ENCODE assay signal across 1 cellular context in the genomic region with DNA sequence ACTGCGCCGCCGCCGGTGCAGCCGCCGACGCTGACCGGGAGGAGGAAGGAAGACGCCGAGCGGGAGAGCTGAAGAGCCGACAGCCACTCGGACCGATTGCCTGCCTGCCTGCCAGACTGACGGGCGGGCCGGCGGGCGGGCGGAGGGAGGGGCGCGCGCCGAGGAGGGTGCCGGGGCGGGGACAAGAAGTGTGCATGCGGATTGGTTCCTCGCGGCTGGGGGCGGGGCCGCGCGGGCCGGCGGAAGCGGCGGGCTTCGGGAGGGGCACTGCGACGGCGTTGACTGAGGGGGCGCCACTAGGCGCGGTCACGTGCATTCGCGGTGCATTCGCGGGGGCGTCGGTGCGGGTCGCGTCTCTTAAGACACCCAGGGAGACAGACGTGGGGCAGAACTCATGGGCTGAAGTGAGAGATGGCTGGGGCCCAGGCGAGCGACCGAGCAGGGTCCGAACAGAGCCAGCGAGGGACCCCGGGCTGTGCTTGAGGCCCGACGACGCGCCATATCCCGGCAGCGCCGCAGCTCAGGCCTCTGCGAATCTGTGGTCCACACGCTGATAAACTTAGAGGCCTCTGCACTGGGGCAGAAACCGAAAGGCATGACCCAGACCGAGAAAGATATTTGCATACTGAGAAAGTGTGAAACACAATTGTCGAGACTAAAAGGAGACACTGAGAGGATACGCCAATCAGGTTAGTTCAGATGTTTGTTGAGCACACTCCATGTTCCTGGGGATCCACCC.
TF ChIP-seq lines count a peak whose summit lies in the region.

A gene (minus strand): TSS at position 118 of the 739 bp plus-strand sequence. CDS start 205 bp downstream, outside the sequence.

TF ChIP-seq in HepG2, 621 proteins besides CTCF, POLR2A, EP300 and RAD21 (continued from another document):
- TF ChIP-seq, protein P1, sequence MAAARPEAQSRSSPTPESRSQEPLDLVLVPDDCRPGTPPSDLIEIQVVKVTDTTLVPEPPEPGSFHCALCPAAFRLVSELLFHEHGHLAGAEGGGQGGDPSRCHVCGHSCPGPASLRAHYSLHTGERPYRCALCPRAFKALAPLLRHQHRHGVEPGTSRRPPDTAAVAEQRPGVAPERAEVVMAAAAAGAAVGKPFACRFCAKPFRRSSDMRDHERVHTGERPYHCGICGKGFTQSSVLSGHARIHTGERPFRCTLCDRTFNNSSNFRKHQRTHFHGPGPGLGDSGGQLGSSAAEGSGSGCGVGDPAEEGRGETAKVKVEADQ (CRISPR knock-in tag; IDR thresholded peaks at IDR 0.05; ENCODE audit: borderline replicate concordance) = peak; percentile 96
- TF ChIP-seq NFE2L1 (CRISPR knock-in tag; IDR thresholded peaks at IDR 0.05; ENCODE audit: borderline replicate concordance) (no peak), ZNF891 (CRISPR knock-in tag; IDR thresholded peaks at IDR 0.05) (no peak), ZNF747 (CRISPR knock-in tag; IDR thresholded peaks at IDR 0.05; ENCODE audit: borderline replicate concordance) (peak; percentile 79; the same call in 1 of the 2 replicates)
- TF ChIP-seq, protein P2, sequence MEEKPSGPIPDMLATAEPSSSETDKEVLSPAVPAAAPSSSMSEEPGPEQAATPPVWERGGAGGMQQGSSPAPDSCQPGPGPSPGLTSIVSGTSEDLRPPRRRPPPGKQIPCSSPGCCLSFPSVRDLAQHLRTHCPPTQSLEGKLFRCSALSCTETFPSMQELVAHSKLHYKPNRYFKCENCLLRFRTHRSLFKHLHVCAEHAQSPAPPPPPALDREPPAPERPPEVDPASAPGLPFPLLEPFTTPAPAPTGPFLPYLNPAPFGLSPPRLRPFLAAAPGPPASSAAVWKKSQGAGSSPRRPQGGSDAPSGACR (CRISPR knock-in tag; IDR thresholded peaks at IDR 0.05) = 0 out of 2 replicates have a peak, but pooled peaks have one; percentile 67
